Comparison of ENCODE assay signal across 8 cellular contexts in the genomic region with DNA sequence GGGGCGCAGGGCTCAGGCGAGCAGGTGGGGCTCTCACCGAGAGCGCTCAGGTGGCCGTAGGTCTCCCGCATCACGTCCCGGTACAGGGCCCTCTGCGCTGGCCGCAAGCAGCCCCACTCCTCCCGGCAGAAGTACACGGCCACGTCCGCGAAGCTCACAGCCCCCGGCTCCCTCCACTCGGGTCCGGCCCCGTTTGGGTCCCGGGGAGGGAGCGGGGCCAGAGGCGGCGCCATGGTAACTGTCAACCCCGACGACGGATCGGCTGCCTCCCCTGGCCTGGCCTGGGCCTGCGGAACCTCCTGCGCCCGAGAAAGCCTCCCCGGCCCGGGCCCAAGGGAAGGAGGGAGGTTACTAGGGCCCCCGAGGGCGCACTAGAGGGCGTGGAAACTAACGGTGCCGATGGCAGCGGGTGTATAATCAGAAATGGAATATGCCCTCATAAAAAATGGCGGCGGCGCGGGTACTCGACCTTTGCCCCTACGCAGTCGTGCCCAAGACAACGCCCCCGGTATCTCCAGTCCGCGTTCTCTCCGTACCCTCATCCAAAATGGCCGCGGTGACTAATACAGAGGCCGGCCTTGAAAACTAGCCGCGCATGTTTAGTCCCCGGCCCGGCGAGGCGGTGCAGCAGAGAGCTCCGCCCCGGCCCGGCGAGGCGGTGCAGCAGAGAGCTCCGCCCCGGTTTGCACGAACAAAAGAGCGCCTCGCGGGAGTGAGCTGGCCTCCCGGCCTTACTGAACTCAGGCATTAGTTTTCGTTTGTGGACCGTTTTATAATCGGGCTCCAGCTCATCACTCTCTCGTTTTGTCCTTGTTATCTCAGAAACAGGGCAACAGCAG. TPM values are rescaled to one million over a fixed set of nuclear protein-coding genes. Genes with fewer than 3 reads are reported as not detected.
DNase-seq lines count a peak whose midpoint lies in the region; TF ChIP-seq lines count a peak whose summit lies in the region.

A gene (minus strand): TSS at position 425 of the 839 bp plus-strand sequence. CDS start 192 bp downstream, at position 233.

- no peaks in the 10 kb centered on the region for H3K9me3 ChIP-seq in HEK293 (ENCODE audit: control insufficient read depth, insufficient read depth, low read depth, low read length)
- no peaks in the 10 kb centered on the region for H3K9me3 ChIP-seq in neuronal stem cell (replicated peaks in 1 of 2; ENCODE audit: control insufficient read depth in 2 of 2, insufficient read depth in 1 of 2, low read depth in 1 of 2, low read length in 2 of 2)

- H3K79me1 ChIP-seq in neuronal stem cell (ENCODE audit: low read depth, low read length), result peaks cover 9% of the 10 kb centered on the region

- peak within 1 kb of the TSS; percentile 96 for H3K23ac ChIP-seq in neuronal stem cell (ENCODE audit: low read depth, low read length, poor library complexity)

- H3K4me3 ChIP-seq in HEK293 (ENCODE audit: low read depth, low read length) (peak within 1 kb of the TSS; percentile 88), neuronal stem cell (ENCODE audit: low read length in 2 of 2) (peak within 1 kb of the TSS; percentile 85 to 95)

- TF ChIP-seq CTCF in HEK293 (tag by site-specific recombination; IDR thresholded peaks at IDR 0.05), result peak; percentile 84

- H3K4ac ChIP-seq in neuronal stem cell (ENCODE audit: low read length), result peak within 1 kb of the TSS; percentile 26

- H3K27me3 ChIP-seq in neuronal stem cell (ENCODE audit: control insufficient read depth in 3 of 3, insufficient read depth in 3 of 3, low read depth in 1 of 3, low read length in 3 of 3), result peaks cover 0 to 7% (median 0%) of the 10 kb centered on the region in 3 experiments

- no CpG with 5 or more reads among the region's 75 CpGs for WGBS in neuronal stem cell (ENCODE audit: extremely low coverage in 2 of 2, insufficient read length in 2 of 2, insufficient replicate concordance in 1 of 2), 2 donors

- peak within 1 kb of the TSS; percentile 76 for H2BK120ac ChIP-seq in neuronal stem cell (ENCODE audit: low read depth, low read length)

- H2BK5ac ChIP-seq in neuronal stem cell (ENCODE audit: low read length), result peak within 1 kb of the TSS; percentile 99

- peak within 1 kb of the TSS; percentile 87 for H3K4me2 ChIP-seq in neuronal stem cell (ENCODE audit: insufficient read depth, low read length, poor library complexity, severe bottlenecking)

- H3K27ac ChIP-seq in HEK293 (ENCODE audit: extremely low read depth, low read depth, low read length), result peak within 1 kb of the TSS; percentile 98
- H3K27ac ChIP-seq in neuronal stem cell (replicated peaks; ENCODE audit: low read length), result peak within 1 kb of the TSS; percentile 95
- H3K27ac ChIP-seq in substantia nigra (ENCODE audit: low read depth, low read length, poor library complexity, severe bottlenecking), result peak within 1 kb of the TSS; percentile 93

- CTCF ChIA-PET in HEK293 (lab: Yijun Ruan, JAX), result interaction anchor here (0.6 to 2.0 kb wide), 12 partner anchors 10 to 135 kb away, joined by 3 to 6 read pairs (median 4); no protein-coding TSS in a partner anchor

- H3K14ac ChIP-seq in neuronal stem cell (ENCODE audit: low read length), result peak within 1 kb of the TSS; percentile 82

- DNase-seq in GM04503 (ENCODE audit: low read depth) (peak; percentile 92), MV-4-11 (lab: John Stamatoyannopoulos, UW) (peak; percentile 97), SK-MEL-5 (ENCODE audit: low read depth, low spot score) (peak; percentile 97), foreskin melanocyte (peak; percentile 97), neuronal stem cell (ENCODE audit: low spot score) (peak; percentile 95), substantia nigra (lab: John Stamatoyannopoulos, UW) (peak; percentile 74 to 99 (median 97))
- DNase-seq in activated naive CD4-positive, alpha-beta T cell treated with Interleukin-2 at 50 U/mL for 16 hours, result peak; percentile 97

- H3K36me3 ChIP-seq in HEK293 (ENCODE audit: control insufficient read depth in 2 of 2, insufficient read depth in 1 of 2, low read length in 2 of 2) (peaks cover 9 to 33% of the 10 kb centered on the region in 2 experiments; a peak in 2 of 3 replicates), neuronal stem cell (replicated peaks in 1 of 2; ENCODE audit: control insufficient read depth in 2 of 2, insufficient read depth in 2 of 2, low read length in 2 of 2) (peaks cover 11 to 34% of the 10 kb centered on the region in 2 donors)

- H3K4me1 ChIP-seq in HEK293 (ENCODE audit: control insufficient read depth, insufficient read depth, low read length) (peaks cover 2% of the 10 kb centered on the region; the same call in 1 of the 2 replicates), neuronal stem cell (ENCODE audit: control insufficient read depth in 2 of 2, insufficient read depth in 1 of 2, low read depth in 1 of 2, low read length in 2 of 2) (peaks cover 6 to 7% of the 10 kb centered on the region in 2 donors)

- no peak within 1 kb of the TSS for H4K8ac ChIP-seq in neuronal stem cell (ENCODE audit: low read depth, low read length)

- POLR2A ChIA-PET in HEK293 (lab: Yijun Ruan, JAX), result interaction anchor here (0.6 to 3.9 kb wide), 23 partner anchors 8 to 224 kb away, joined by 3 to 69 read pairs (median 7); a partner anchor contains a TSS

- H3K9ac ChIP-seq in neuronal stem cell (ENCODE audit: low read depth, low read length, poor library complexity), result peak within 1 kb of the TSS; percentile 94

- H4K91ac ChIP-seq in neuronal stem cell (ENCODE audit: low read depth, low read length, poor library complexity), result peak within 1 kb of the TSS; percentile 94

- H2AK5ac ChIP-seq in neuronal stem cell (ENCODE audit: low read depth, low read length), result peak within 1 kb of the TSS; percentile 98

- peak within 1 kb of the TSS; percentile 82 for H2BK15ac ChIP-seq in neuronal stem cell (ENCODE audit: low read length)

- in situ Hi-C loops in SK-MEL-5 (cut with HindIII; ENCODE audit: low pct_unique_long_range_greater_than_20kb, low sequenced_read_pairs), result no loop called here

- peak within 1 kb of the TSS; percentile 94 for H3K18ac ChIP-seq in neuronal stem cell (ENCODE audit: low read length)

- H2BK12ac ChIP-seq in neuronal stem cell (ENCODE audit: low read length), result peak within 1 kb of the TSS; percentile 16

- peak within 1 kb of the TSS; percentile 95 for H2AFZ ChIP-seq in neuronal stem cell (ENCODE audit: low read length)

TF ChIP-seq in HEK293, 187 proteins besides CTCF, POLR2A, EP300 and RAD21 (continues in another document):
- TF ChIP-seq ZXDB (tag by site-specific recombination; IDR thresholded peaks at IDR 0.05) (peak; percentile 93), ZNF768 (tag by site-specific recombination; IDR thresholded peaks at IDR 0.05) (no peak), ZNF629 (tag by site-specific recombination; IDR thresholded peaks at IDR 0.05) (peak; percentile 82), HOXA7 (CRISPR knock-in tag; IDR thresholded peaks at IDR 0.05; ENCODE audit: borderline replicate concordance) (no peak), EGR2 (tag by site-specific recombination; IDR thresholded peaks at IDR 0.05; ENCODE audit: low read depth) (peak; percentile 84), GLI4 (tag by site-specific recombination; IDR thresholded peaks at IDR 0.05) (no peak), SP2 (tag by site-specific recombination; IDR thresholded peaks at IDR 0.05) (peak; percentile 98), GFI1B (tag by site-specific recombination; IDR thresholded peaks at IDR 0.05) (no peak), KLF1 (tag by site-specific recombination; IDR thresholded peaks at IDR 0.05) (peak; percentile 76), ZFP41 (tag by site-specific recombination; IDR thresholded peaks at IDR 0.05; ENCODE audit: borderline replicate concordance) (no peak), ZNF391 (tag by site-specific recombination; IDR thresholded peaks at IDR 0.05; ENCODE audit: borderline replicate concordance, low read depth) (peak; percentile 91; the same call in 1 of the 2 replicates), TCF7L2 (IDR thresholded peaks at IDR 0.05; ENCODE audit: borderline replicate concordance, low read depth, low read length) (no peak)
- TF ChIP-seq, protein P1, sequence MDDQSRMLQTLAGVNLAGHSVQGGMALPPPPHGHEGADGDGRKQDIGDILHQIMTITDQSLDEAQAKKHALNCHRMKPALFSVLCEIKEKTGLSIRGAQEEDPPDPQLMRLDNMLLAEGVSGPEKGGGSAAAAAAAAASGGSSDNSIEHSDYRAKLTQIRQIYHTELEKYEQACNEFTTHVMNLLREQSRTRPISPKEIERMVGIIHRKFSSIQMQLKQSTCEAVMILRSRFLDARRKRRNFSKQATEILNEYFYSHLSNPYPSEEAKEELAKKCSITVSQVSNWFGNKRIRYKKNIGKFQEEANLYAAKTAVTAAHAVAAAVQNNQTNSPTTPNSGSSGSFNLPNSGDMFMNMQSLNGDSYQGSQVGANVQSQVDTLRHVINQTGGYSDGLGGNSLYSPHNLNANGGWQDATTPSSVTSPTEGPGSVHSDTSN (CRISPR knock-in tag; IDR thresholded peaks at IDR 0.05), result no peak
- TF ChIP-seq, protein P2, sequence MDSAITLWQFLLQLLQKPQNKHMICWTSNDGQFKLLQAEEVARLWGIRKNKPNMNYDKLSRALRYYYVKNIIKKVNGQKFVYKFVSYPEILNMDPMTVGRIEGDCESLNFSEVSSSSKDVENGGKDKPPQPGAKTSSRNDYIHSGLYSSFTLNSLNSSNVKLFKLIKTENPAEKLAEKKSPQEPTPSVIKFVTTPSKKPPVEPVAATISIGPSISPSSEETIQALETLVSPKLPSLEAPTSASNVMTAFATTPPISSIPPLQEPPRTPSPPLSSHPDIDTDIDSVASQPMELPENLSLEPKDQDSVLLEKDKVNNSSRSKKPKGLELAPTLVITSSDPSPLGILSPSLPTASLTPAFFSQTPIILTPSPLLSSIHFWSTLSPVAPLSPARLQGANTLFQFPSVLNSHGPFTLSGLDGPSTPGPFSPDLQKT (IDR thresholded peaks at IDR 0.05; ENCODE audit: borderline replicate concordance, low read depth, low read length), result no peak
- TF ChIP-seq, protein P3, sequence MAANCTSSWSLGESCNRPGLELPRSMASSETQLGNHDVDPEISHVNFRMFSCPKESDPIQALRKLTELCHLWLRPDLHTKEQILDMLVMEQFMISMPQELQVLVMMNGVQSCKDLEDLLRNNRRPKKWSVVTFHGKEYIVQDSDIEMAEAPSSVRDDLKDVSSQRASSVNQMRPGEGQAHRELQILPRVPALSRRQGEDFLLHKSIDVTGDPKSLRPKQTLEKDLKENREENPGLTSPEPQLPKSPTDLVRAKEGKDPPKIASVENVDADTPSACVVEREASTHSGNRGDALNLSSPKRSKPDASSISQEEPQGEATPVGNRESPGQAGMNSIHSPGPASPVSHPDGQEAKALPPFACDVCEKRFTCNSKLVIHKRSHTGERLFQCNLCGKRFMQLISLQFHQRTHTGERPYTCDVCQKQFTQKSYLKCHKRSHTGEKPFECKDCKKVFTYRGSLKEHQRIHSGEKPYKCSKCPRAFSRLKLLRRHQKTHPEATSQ (tag by site-specific recombination; IDR thresholded peaks at IDR 0.05), result peak; percentile 48; the same call in 1 of the 2 replicates

RNA-seq across cellular contexts. Expression of the gene that starts here (rescaled TPM):
- total RNA-seq in SK-MEL-5 (2014; rRNA removed; shearing (Covaris generic)), result 4.1 and 4.9 TPM in 2 replicates
- polyA plus RNA-seq in SK-MEL-5 (2015; cell fraction: cytosol; rRNA removed), result 9.5 and 10.8 TPM in 2 replicates
- polyA plus RNA-seq in SK-MEL-5 (2015; cell fraction: nucleus; rRNA removed), result 12.1 and 16.6 TPM in 2 replicates
- polyA plus RNA-seq in neuronal stem cell (2013, experiment 1 of 2), result 7.9 TPM
- polyA plus RNA-seq in neuronal stem cell (2013, experiment 2 of 2), result 8.0 TPM

Comparison
In these comparisons a context has a peak if more than half of its experiments do, and no peak if none do; other contexts are left out.
1. Peak in every context shown above with its lines: DNase-seq, H3K4me3 ChIP-seq and H3K27ac ChIP-seq.